In the genomic region with DNA sequence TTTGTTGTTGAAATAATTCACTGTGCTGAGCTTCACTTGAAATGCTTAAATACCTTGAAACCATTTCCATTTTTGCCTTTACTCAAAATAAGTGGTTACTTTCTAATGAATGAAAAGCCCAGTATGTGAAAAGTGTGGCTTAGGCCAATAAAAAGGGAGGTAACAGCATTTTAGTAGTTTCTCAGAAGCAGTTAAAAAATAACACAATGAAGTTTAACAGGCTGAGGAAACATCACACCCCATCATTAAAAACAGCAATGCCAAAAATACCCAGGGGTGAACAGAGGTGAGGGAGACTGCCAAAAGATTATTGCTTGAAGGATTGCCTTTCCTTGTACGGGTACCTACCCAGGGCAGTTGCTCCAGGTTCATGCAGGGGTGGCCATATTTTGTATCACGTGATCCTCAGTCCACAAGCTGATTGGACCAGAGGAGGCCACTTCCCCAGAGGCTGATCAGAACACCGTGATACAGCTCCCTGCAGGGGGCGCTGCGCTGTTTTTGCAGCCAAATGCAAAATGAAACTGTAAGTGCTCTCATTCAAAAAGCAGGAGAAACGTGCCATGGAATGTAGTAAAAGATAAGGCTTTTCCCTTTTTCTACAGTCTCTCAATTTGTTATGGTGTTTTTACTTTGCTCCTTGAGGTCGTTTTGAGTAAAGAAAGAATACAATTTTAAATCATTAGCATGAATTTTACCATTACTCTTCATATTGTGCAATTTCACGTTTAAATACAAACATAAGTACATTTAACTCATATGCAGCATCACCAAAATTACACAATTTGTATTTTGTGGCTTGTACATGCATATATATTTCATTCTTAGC, we compare ENCODE assay signal across 8 cellular contexts.
A peak's percentile ranks its signal among the peaks of the same experiment; 100 is the strongest.
DNase-seq lines count a peak whose midpoint lies in the region; ATAC-seq and TF ChIP-seq lines count a peak whose summit lies in the region.

No MANE protein-coding gene starts in this region.

- peak overlapping the region; percentile 78 for H3K4me2 ChIP-seq in PC-3 (ENCODE audit: low read length)

- in situ Hi-C loops in astrocyte of the cerebellum (cut with HindIII; ENCODE audit: low sequenced_read_pairs): no loop called here

- H4K20me1 ChIP-seq in PC-3 (ENCODE audit: low read length): no peaks in the 10 kb centered on the region

- no peaks in the 10 kb centered on the region for H3F3A ChIP-seq in PC-3 (ENCODE audit: low read length, unreplicated experiment)

- no peak overlapping the region for H3K27ac Mint-ChIP-seq in CD14-positive monocyte

- peak overlapping the region in 1 of 2 donors; percentile 16 for H3K4me3 Mint-ChIP-seq in CD14-positive monocyte

- no peaks in the 10 kb centered on the region for H3K4me1 Mint-ChIP-seq in CD14-positive monocyte

- no peaks in the 10 kb centered on the region for H3K9me3 ChIP-seq in PC-3 (ENCODE audit: low read length)
- no peaks in the 10 kb centered on the region for H3K9me3 ChIP-seq in right atrium auricular region

- CTCF ChIA-PET in PC-3 (lab: Charles Lee): interaction anchor here (0.6 to 1.1 kb wide), 7 partner anchors 100 to 929 kb away, joined by 3 to 5 read pairs (median 4); no protein-coding TSS in a partner anchor

- BruUV-seq in PC-3 (replicated peaks; lab: Mats Ljungman, UMichigan): no TSS peak

- H2AFZ ChIP-seq in PC-3 (ENCODE audit: low read length): peak overlapping the region; percentile 70

- intact Hi-C loops in CD14-positive monocyte (cut with micrococcal nuclease) (no loop called here), PC-3 (cut with micrococcal nuclease) (loop anchor here (1.0 to 10.0 kb wide), 5 partner anchors 69 to 331 kb away; no protein-coding TSS in a partner anchor)

- peaks cover 33% of the 10 kb centered on the region for H3K4me1 ChIP-seq in PC-3 (ENCODE audit: insufficient read depth, low read length)
- H3K4me1 ChIP-seq in right atrium auricular region: peaks cover 0 to 17% of the 10 kb centered on the region in 2 donors
- no peaks in the 10 kb centered on the region for H3K4me1 ChIP-seq in rectal smooth muscle tissue (ENCODE audit: control insufficient read depth, insufficient read depth, low read length)

- DNase-seq in CD14-positive monocyte (ENCODE audit: low spot score) (no peak), HFF-Myc (ENCODE audit: extremely low read depth, low read depth) (peak; percentile 79), PC-3 (peak; percentile 93), astrocyte of the cerebellum (ENCODE audit: low read depth) (peak; percentile 84), right atrium auricular region (ENCODE audit: low spot score) (peak; percentile 85), NCI-H1105 (lab: John Stamatoyannopoulos, UW) (no peak)

- peaks cover 0 to 4% (median 1%) of the 10 kb centered on the region in 3 donors for H3K27me3 Mint-ChIP-seq in CD14-positive monocyte (ENCODE audit: low read depth in 3 of 3)

- no peaks in the 10 kb centered on the region for H3K79me2 ChIP-seq in PC-3 (ENCODE audit: low read length)

- no peaks in the 10 kb centered on the region for H3K9me2 ChIP-seq in PC-3 (replicated peaks; ENCODE audit: low read length)

- H3K9ac ChIP-seq in PC-3 (ENCODE audit: low read length) (no peak overlapping the region), rectal smooth muscle tissue (ENCODE audit: low read length) (no peak overlapping the region)

- H3K27me3 ChIP-seq in PC-3 (ENCODE audit: low read length) (no peaks in the 10 kb centered on the region), right atrium auricular region (no peaks in the 10 kb centered on the region), rectal smooth muscle tissue (ENCODE audit: control insufficient read depth, insufficient read depth, low read length) (no peaks in the 10 kb centered on the region)

- no peaks in the 10 kb centered on the region for H3K36me3 ChIP-seq in PC-3 (ENCODE audit: low read depth, low read length)
- H3K36me3 ChIP-seq in right atrium auricular region: no peaks in the 10 kb centered on the region
- H3K36me3 ChIP-seq in rectal smooth muscle tissue (ENCODE audit: control insufficient read depth, insufficient read depth, low read length): no peaks in the 10 kb centered on the region

- ATAC-seq in PC-3 (peak; percentile 94), GM18498 (IDR thresholded peaks at IDR 0.05; ENCODE audit: unreplicated experiment) (no peak)

- H3K27ac ChIP-seq in PC-3 (ENCODE audit: low read length) (peak overlapping the region; percentile 67), right atrium auricular region (peak overlapping the region in 1 of 2 donors; percentile 22), rectal smooth muscle tissue (ENCODE audit: low read depth, low read length) (no peak overlapping the region)

- H3K36me3 Mint-ChIP-seq in CD14-positive monocyte: no peaks in the 10 kb centered on the region

- POLR2A ChIA-PET in PC-3 (lab: Charles Lee; ENCODE audit: unreplicated experiment): interaction anchor here (0.5 kb wide), 1 partner anchor 130 kb away, joined by 5 read pairs; no protein-coding TSS in a partner anchor

- H3K9me3 Mint-ChIP-seq in CD14-positive monocyte: peaks cover 1 to 17% (median 8%) of the 10 kb centered on the region in 7 donors

- TF ChIP-seq CTCF in CD14-positive monocyte (IDR thresholded peaks at IDR 0.05) (peak; percentile 72), HFF-Myc (IDR thresholded peaks at IDR 0.05; ENCODE audit: low read depth, low read length, missing control alignments) (peak; percentile 86), PC-3 (conservative IDR thresholded peaks at IDR 0.05; ENCODE audit: low read depth, low read length) (peak; percentile 94), astrocyte of the cerebellum (IDR thresholded peaks at IDR 0.05; ENCODE audit: low read depth, low read length, missing control alignments) (peak; percentile 85), right atrium auricular region (IDR thresholded peaks at IDR 0.05) (peak; percentile 43 to 81)

- H3K4me3 ChIP-seq in HFF-Myc (replicated peaks; ENCODE audit: low read depth, low read length) (no peak overlapping the region), PC-3 (ENCODE audit: low read length) (peak overlapping the region; percentile 62), astrocyte of the cerebellum (ENCODE audit: low read depth, low read length) (no peak overlapping the region), right atrium auricular region (peak overlapping the region in 1 of 2 donors; percentile 26), rectal smooth muscle tissue (ENCODE audit: low read length) (peak overlapping the region; percentile 30)

Comparison
In these comparisons a context has a peak if more than half of its experiments do, and no peak if none do; other contexts are left out.
1. DNase-seq: peak in HFF-Myc (single experiment), PC-3 (single experiment), astrocyte of the cerebellum (single experiment) and right atrium auricular region (single experiment); none in CD14-positive monocyte (single experiment) and NCI-H1105 (single experiment).
2. H3K4me3 ChIP-seq: peak in PC-3 (single experiment) and rectal smooth muscle tissue (single experiment); none in HFF-Myc (single experiment) and astrocyte of the cerebellum (single experiment).
3. Peak in every context shown above with its lines, with median percentiles within 50 percentile points of each other: CTCF ChIP-seq.